ENCODE assay signal across 8 cellular contexts in genomic region chr11:110431212-110432073, GRCh38. TPM values are rescaled to one million over a fixed set of nuclear protein-coding genes. Genes with fewer than 3 reads are reported as not detected.
A peak's percentile ranks its signal among the peaks of the same experiment; 100 is the strongest.
DNase-seq lines count a peak whose midpoint lies in the region; ATAC-seq, FAIRE-seq and TF ChIP-seq lines count a peak whose summit lies in the region.

No MANE protein-coding gene starts in this region.

- peaks cover 3% of the 10 kb centered on the region; the same call in 1 of the 2 replicates for H4K20me1 ChIP-seq in SU-DHL-6 (ENCODE audit: low read depth, low read length)

- ATAC-seq in GM18861 (IDR thresholded peaks at IDR 0.05; ENCODE audit: unreplicated experiment) = no peak
- ATAC-seq in GM21528 (IDR thresholded peaks at IDR 0.05; ENCODE audit: low FRiP score, unreplicated experiment) = no peak

- CTCF ChIA-PET in A673 (lab: Charles Lee) = interaction anchor here (1.0 kb wide), 1 partner anchor 230 kb away, joined by 3 read pairs; no protein-coding TSS in a partner anchor

- FAIRE-seq in GM19239 (lab: Jason Lieb, UNC) = peak; percentile 82

- 10 to 31% methylated on average over 10 of the region's 10 CpGs for WGBS in sigmoid colon, 2 donors

- BruUV-seq in A673 (replicated peaks; lab: Mats Ljungman, UMichigan) = TSS peak; percentile 43

- intact Hi-C loops in A673 (cut with micrococcal nuclease; ENCODE audit: unreplicated experiment) (loop anchor here (2.0 to 5.0 kb wide), 5 partner anchors 34 to 584 kb away; partner anchors contain the start of gene RDX), sigmoid colon (cut with DNase I) (loop anchor here (2.0 to 5.0 kb wide), 2 partner anchors 55 to 484 kb away; no protein-coding TSS in a partner anchor)

- peak; percentile 39 for DNase-seq in A673 (ENCODE audit: low spot score)
- DNase-seq in GM19239 (ENCODE audit: insufficient read length, low spot score) = no peak
- DNase-seq in fibroblast of mammary gland (ENCODE audit: low read depth) = no peak
- DNase-seq in sigmoid colon = no peak
- DNase-seq in H4 (ENCODE audit: low spot score) = no peak

- H3K36me3 ChIP-seq in A673 (ENCODE audit: insufficient read depth, low read length, poor library complexity, severe bottlenecking) (peaks cover 7% of the 10 kb centered on the region), SU-DHL-6 (ENCODE audit: low read length) (no peaks in the 10 kb centered on the region), sigmoid colon (no peaks in the 10 kb centered on the region)

- TF ChIP-seq CTCF in A673 (conservative IDR thresholded peaks at IDR 0.05; ENCODE audit: low read depth, low read length) (no peak), SU-DHL-6 (IDR thresholded peaks at IDR 0.05; ENCODE audit: insufficient read depth, low read length, poor library complexity, severe bottlenecking) (no peak), fibroblast of mammary gland (conservative IDR thresholded peaks at IDR 0.05; ENCODE audit: control insufficient read depth, insufficient read depth, low read depth, low read length) (no peak), sigmoid colon (IDR thresholded peaks at IDR 0.05) (no peak)

- H3K79me2 ChIP-seq in SU-DHL-6 (ENCODE audit: insufficient read depth, low read length) = peaks cover 61% of the 10 kb centered on the region

- peak overlapping the region; percentile 97 for H3K9ac ChIP-seq in SU-DHL-6 (ENCODE audit: low read length)

- H3K9me2 ChIP-seq in SU-DHL-6 (replicated peaks; ENCODE audit: insufficient read depth, low read length) = no peaks in the 10 kb centered on the region

- H3K9me3 ChIP-seq in A673 (ENCODE audit: low read depth, low read length, poor library complexity, severe bottlenecking) (no peaks in the 10 kb centered on the region), SU-DHL-6 (ENCODE audit: insufficient read depth, low read length) (no peaks in the 10 kb centered on the region), sigmoid colon (no peaks in the 10 kb centered on the region)

- peaks cover 49% of the 10 kb centered on the region for H3K4me1 ChIP-seq in A673 (ENCODE audit: insufficient read depth, low read length, poor library complexity, severe bottlenecking)
- H3K4me1 ChIP-seq in sigmoid colon = peaks cover 0 to 46% (median 34%) of the 10 kb centered on the region in 4 donors

- H3K27ac ChIP-seq in A673 (ENCODE audit: low read depth, low read length, poor library complexity, severe bottlenecking) (peak overlapping the region; percentile 93), SU-DHL-6 (ENCODE audit: low read depth, low read length) (peak overlapping the region; percentile 81), sigmoid colon (peak overlapping the region in 3 of 4 donors; percentile 90 to 93 (median 92))

- POLR2A ChIA-PET in A673 (lab: Charles Lee; ENCODE audit: low non-redundant PET) = interaction anchor here (0.6 kb wide), 1 partner anchor 224 kb away, joined by 4 read pairs; no protein-coding TSS in a partner anchor

- H3K27me3 ChIP-seq in A673 (replicated peaks; ENCODE audit: insufficient read depth, low read depth, low read length, poor library complexity) (no peaks in the 10 kb centered on the region), SU-DHL-6 (ENCODE audit: low read length) (no peaks in the 10 kb centered on the region), sigmoid colon (no peaks in the 10 kb centered on the region)

- peak overlapping the region; percentile 91 for H3K4me3 ChIP-seq in A673 (ENCODE audit: low read depth, low read length, poor library complexity, severe bottlenecking)
- peak overlapping the region; percentile 73 for H3K4me3 ChIP-seq in SU-DHL-6 (ENCODE audit: insufficient read depth, low read length, poor library complexity, severe bottlenecking)
- peak overlapping the region; percentile 97 for H3K4me3 ChIP-seq in fibroblast of mammary gland (ENCODE audit: control insufficient read depth, low read depth, low read length)
- H3K4me3 ChIP-seq in sigmoid colon = peak overlapping the region; percentile 55 to 80 (median 74)

- peak overlapping the region; percentile 79 for H3K4me2 ChIP-seq in SU-DHL-6 (ENCODE audit: low read depth, low read length, poor library complexity, severe bottlenecking)

- peaks cover 15% of the 10 kb centered on the region for H3F3A ChIP-seq in SU-DHL-6 (ENCODE audit: insufficient read depth)

- peak overlapping the region; percentile 70 for H2AFZ ChIP-seq in SU-DHL-6 (ENCODE audit: low read depth, low read length, severe bottlenecking)

- TF ChIP-seq POLR2A in sigmoid colon (IDR thresholded peaks at IDR 0.05) = no peak

- no peak for TF ChIP-seq EP300 in sigmoid colon (IDR thresholded peaks at IDR 0.05)

RNA-seq across cellular contexts. Expression of gene FDX1, which starts 1.7 kb away (rescaled TPM):
- total RNA-seq in A673 (2021) (59.5 and 62.3 TPM in 2 replicates), sigmoid colon (10 to 100 TPM; 12.5 to 13.8 (median 13.5) TPM)
- polyA plus RNA-seq in sigmoid colon = 10 to 100 TPM; 10.5 to 33.1 (median 24.6) TPM
- 17.9 and 19.0 TPM in 2 replicates for total RNA-seq in H4 (2014; rRNA removed; shearing (Covaris generic))
